Comparison of ENCODE assay signal across 28 cellular contexts in genomic region chr11:17791144-17791543, GRCh38. TPM values are rescaled to one million over a fixed set of nuclear protein-coding genes. Genes with fewer than 3 reads are reported as not detected.
"Had no signal": no experiment of that assay in that cellular context is flagged by ENCODE, and none has a peak within 500 bp of the region (broad histone marks: within the 10 kb centered on the region; RNA-seq: fewer than 3 reads in every experiment).

No MANE protein-coding gene starts in this region.

- DNase-seq: activated B cell treated with CpG ODN at 0.5 μM for 24 hours; activated CD4-positive, alpha-beta T cell treated with anti-CD3 and anti-CD28 coated beads for 1 hour; activated CD4-positive, alpha-beta T cell treated with anti-CD3 and anti-CD28 coated beads, Interleukin-2, amount 10 ng/mL, durations not matched to agents 24 days and 14 days; activated CD4-positive, alpha-beta T cell treated with anti-CD3 and anti-CD28 coated beads, Interleukin-2, amount 50 U/mL, for 48 hours; activated CD8-positive, alpha-beta memory T cell treated with anti-CD3 and anti-CD28 coated beads, Interleukin-2, amount 10 ng/mL, durations not matched to agents 7 days and 5 days; activated effector memory CD4-positive, alpha-beta T cell treated with anti-CD3 and anti-CD28 coated beads, Interleukin-2, amount 50 U/mL, for 16 hours; activated naive CD4-positive, alpha-beta T cell treated with Interleukin-2 at 50 U/mL for 16 hours; activated naive CD8-positive, alpha-beta T cell treated with anti-CD3 and anti-CD28 coated beads, Interleukin-2, amount 50 U/mL, for 24 hours; activated T-cell treated with anti-CD3 and anti-CD28 coated beads, Interleukin-2, amount 50 U/mL, for 24 hours; central memory CD4-positive, alpha-beta T cell; KG1; NCI-H1092 treated with DMSO at 0.1 percent for 48 hours; NCI-H1417 treated with DMSO at 0.1 percent for 48 hours; NCI-H1694; NCI-H2029; NCI-H2107; NCI-H2171 treated with DMSO at 0.1 percent for 48 hours; NCI-H345; NCI-H510A; NCI-H526 treated with DMSO at 0.1 percent for 48 hours; SHP77; T-helper 17 cell; T-helper 9 cell had no signal

- H3K27ac ChIP-seq: SJSA1 had no signal

- H3K27me3 ChIP-seq: SJSA1 had no signal

- ATAC-seq: activated CD8-positive, alpha-beta memory T cell treated with anti-CD3 and anti-CD28 coated beads, Interleukin-2, amount 10 ng/mL, durations not matched to agents 7 days and 5 days; activated naive CD4-positive, alpha-beta T cell treated with anti-CD3 and anti-CD28 coated beads, Interleukin-2, amount 50 U/mL, for 72 hours; activated naive CD8-positive, alpha-beta T cell treated with anti-CD3 and anti-CD28 coated beads, Interleukin-2, amount 50 U/mL, for 24 hours; T-helper 17 cell had no signal

- H3K4me3 ChIP-seq: SJSA1 had no signal

- H3K9me3 ChIP-seq: SJSA1 had no signal

- H3K36me3 ChIP-seq: SJSA1 had no signal

RNA-seq across cellular contexts. Expression of gene KCNC1, which starts 56.6 kb away (rescaled TPM):
- total RNA-seq: activated B cell treated with CpG ODN at 0.5 μM for 24 hours; activated CD4-positive, alpha-beta T cell treated with anti-CD3 and anti-CD28 coated beads, Interleukin-2, amount 10 ng/mL, durations not matched to agents 24 days and 14 days; activated CD8-positive, alpha-beta memory T cell treated with anti-CD3 and anti-CD28 coated beads, Interleukin-2, amount 10 ng/mL, durations not matched to agents 7 days and 5 days; activated naive CD4-positive, alpha-beta T cell treated with anti-CD3 and anti-CD28 coated beads, Interleukin-2, amount 50 U/mL, for 72 hours; activated T-helper 1 cell treated with anti-CD3 and anti-CD28 coated beads, Interleukin-12 subunit alpha, Interleukin-12 subunit beta, Interleukin-2, Interleukin-4 antibody, amounts not matched to agents 30 ng/mL and 10 ng/mL and 1 ng/mL, durations not matched to agents 14 hours and 24 hours and 36 hours; bronchial epithelial cell; M059J; SJSA1; T-helper 17 cell had no signal
